ENCODE assay signal across 9 cellular contexts in genomic region chr1:41366428-41367101, GRCh38. TPM values are rescaled to one million over a fixed set of nuclear protein-coding genes. Genes with fewer than 3 reads are reported as not detected.
DNase-seq lines count a peak whose midpoint lies in the region; ATAC-seq and TF ChIP-seq lines count a peak whose summit lies in the region.
"Had no signal": no experiment of that assay in that cellular context is flagged by ENCODE, and none has a peak within 500 bp of the region (broad histone marks: within the 10 kb centered on the region; RNA-seq: fewer than 3 reads in every experiment).

No MANE protein-coding gene starts in this region.

- H3K27ac ChIP-seq in GM23338 (ENCODE audit: low read depth) (no peak overlapping the region), mesodermal cell (ENCODE audit: low read depth, low read length, severe bottlenecking) (no peak overlapping the region)

- no peaks in the 10 kb centered on the region for H3K36me3 ChIP-seq in GM23338 (ENCODE audit: insufficient read depth)
- H3K36me3 ChIP-seq in adipocyte (ENCODE audit: control insufficient read depth, insufficient read depth, low read length, severe bottlenecking): no peaks in the 10 kb centered on the region
- H3K36me3 ChIP-seq in mesodermal cell (ENCODE audit: control insufficient read depth, insufficient read depth, low read length): no peaks in the 10 kb centered on the region

- H3K79me2 ChIP-seq in GM23338 (replicated peaks; ENCODE audit: insufficient read depth): no peaks in the 10 kb centered on the region

- peaks cover 70% of the 10 kb centered on the region for H3K27me3 ChIP-seq in GM23338 (ENCODE audit: insufficient read depth)
- H3K27me3 ChIP-seq in adipocyte (replicated peaks; ENCODE audit: control insufficient read depth, insufficient read depth, low read length): peaks cover 57% of the 10 kb centered on the region

- no peaks in the 10 kb centered on the region for H3F3A ChIP-seq in GM23338 (replicated peaks; ENCODE audit: low read depth)

- H3K4me3 Mint-ChIP-seq in GM23338 (peak overlapping the region; percentile 68), type B pancreatic cell (peak overlapping the region; percentile 79)

- ATAC-seq in GM23338 (peak; percentile 11), HG03457 (IDR thresholded peaks at IDR 0.05; ENCODE audit: unreplicated experiment) (no peak)

- TF ChIP-seq CTCF in GM23338 (conservative IDR thresholded peaks at IDR 0.05; ENCODE audit: low read depth in 2 of 2) (no peak), type B pancreatic cell (conservative IDR thresholded peaks at IDR 0.05) (no peak)

- peaks cover 55% of the 10 kb centered on the region for H3K27me3 Mint-ChIP-seq in GM23338 (ENCODE audit: insufficient read depth, low read depth, poor library complexity)
- peaks cover 25% of the 10 kb centered on the region for H3K27me3 Mint-ChIP-seq in type B pancreatic cell

- H2AFZ ChIP-seq in GM23338: peak overlapping the region; percentile 63; the same call in 1 of the 2 replicates

- DNase-seq in GM23338 (ENCODE audit: low spot score) (no peak), NCI-H510A treated with DMSO at 0.1 percent for 48 hours (lab: John Stamatoyannopoulos, UW) (peak; percentile 86), adipocyte (ENCODE audit: low read depth) (peak; percentile 49), type B pancreatic cell (ENCODE audit: extremely low spot score, unreplicated experiment) (no peak), cerebellar nuclear complex (lab: John Stamatoyannopoulos, UW) (no peak), middle frontal gyrus (ENCODE audit: extremely low spot score, low spot score) (no peak)

- H3K4me1 Mint-ChIP-seq in GM23338 (peaks cover 63% of the 10 kb centered on the region), type B pancreatic cell (ENCODE audit: unreplicated experiment) (peaks cover 40% of the 10 kb centered on the region)

- peak overlapping the region; percentile 95 for H3K4me2 ChIP-seq in GM23338

- H3K36me3 Mint-ChIP-seq in GM23338 (ENCODE audit: low read depth): no peaks in the 10 kb centered on the region
- peaks cover 3% of the 10 kb centered on the region for H3K36me3 Mint-ChIP-seq in type B pancreatic cell

- H3K27ac Mint-ChIP-seq in GM23338: no peak overlapping the region
- no peak overlapping the region for H3K27ac Mint-ChIP-seq in type B pancreatic cell

- no peak overlapping the region for H3K9ac ChIP-seq in adipocyte (ENCODE audit: low read length)

- no peaks in the 10 kb centered on the region; the same call in 1 of the 2 replicates for H4K20me1 ChIP-seq in GM23338 (replicated peaks; ENCODE audit: insufficient read depth)

- H3K4me3 ChIP-seq in GM23338: peak overlapping the region; percentile 80
- H3K4me3 ChIP-seq in adipocyte (ENCODE audit: low read length): no peak overlapping the region
- peak overlapping the region; percentile 27 for H3K4me3 ChIP-seq in mesodermal cell (ENCODE audit: extremely low read depth, insufficient read depth, low read length, poor library complexity, severe bottlenecking)

- no peaks in the 10 kb centered on the region for H3K9me2 ChIP-seq in GM23338 (ENCODE audit: insufficient read depth)

- 6 to 9% methylated on average over 22 to 27 of the region's 51 CpGs for WGBS in mesodermal cell (ENCODE audit: insufficient coverage in 2 of 2), 2 experiments

- H3K9me3 Mint-ChIP-seq in GM23338 (no peaks in the 10 kb centered on the region), type B pancreatic cell (no peaks in the 10 kb centered on the region)

- H3K9me3 ChIP-seq in adipocyte (ENCODE audit: control insufficient read depth, low read length) (no peaks in the 10 kb centered on the region), mesodermal cell (ENCODE audit: control insufficient read depth, low read length) (no peaks in the 10 kb centered on the region)

- H3K4me1 ChIP-seq in GM23338 (ENCODE audit: insufficient read depth) (peaks cover 55% of the 10 kb centered on the region), adipocyte (ENCODE audit: control insufficient read depth, insufficient read depth, low read length) (peaks cover 2% of the 10 kb centered on the region), mesodermal cell (ENCODE audit: control insufficient read depth, insufficient read depth, low read length, poor library complexity, severe bottlenecking) (peaks cover 15% of the 10 kb centered on the region)

TF ChIP-seq in GM23338, 12 proteins besides CTCF, POLR2A, EP300 and RAD21:
- TF ChIP-seq STAT1 (IDR thresholded peaks at IDR 0.05; ENCODE audit: unreplicated experiment) (no peak), ZNF331 (CRISPR knock-in tag; IDR thresholded peaks at IDR 0.05; ENCODE audit: low read depth) (no peak), CREB1 (CRISPR knock-in tag; IDR thresholded peaks at IDR 0.05; ENCODE audit: low read depth) (no peak), EZH2 (IDR thresholded peaks at IDR 0.05; ENCODE audit: low read depth, unreplicated experiment) (peak; percentile 55), ZNF462 (CRISPR knock-in tag; IDR thresholded peaks at IDR 0.05) (no peak)

RNA-seq across cellular contexts. Expression of gene FOXO6, which starts 5.3 kb away (rescaled TPM):
- 4.2 and 4.5 TPM in 2 replicates for total RNA-seq in GM23338 (2014; rRNA removed; shearing (Covaris generic))
- 0.66 and 0.68 TPM in 2 replicates for polyA plus RNA-seq in GM23338 (2016; fragmentation: Nextera tagmentation; extraction: Ambion mirVana)
- polyA plus RNA-seq in mesodermal cell (2013, experiment 1 of 2): 1.6 TPM
- 1.1 TPM for polyA plus RNA-seq in mesodermal cell (2013, experiment 2 of 2)
- 9.9 and 21.1 TPM in 2 replicates for total RNA-seq in type B pancreatic cell (ENCODE audit: low replicate concordance)
- total RNA-seq: lung microvascular endothelial cell had no signal

Comparison
In these comparisons a context has a peak if more than half of its experiments do, and no peak if none do; other contexts are left out.
1. DNase-seq: peak in NCI-H510A treated with DMSO at 0.1 percent for 48 hours (single experiment) and adipocyte (single experiment); none in GM23338 (single experiment), type B pancreatic cell (single experiment), cerebellar nuclear complex (0 of 2) and middle frontal gyrus (single experiment).